ENCODE assay signal across 25 cellular contexts in the genomic region with DNA sequence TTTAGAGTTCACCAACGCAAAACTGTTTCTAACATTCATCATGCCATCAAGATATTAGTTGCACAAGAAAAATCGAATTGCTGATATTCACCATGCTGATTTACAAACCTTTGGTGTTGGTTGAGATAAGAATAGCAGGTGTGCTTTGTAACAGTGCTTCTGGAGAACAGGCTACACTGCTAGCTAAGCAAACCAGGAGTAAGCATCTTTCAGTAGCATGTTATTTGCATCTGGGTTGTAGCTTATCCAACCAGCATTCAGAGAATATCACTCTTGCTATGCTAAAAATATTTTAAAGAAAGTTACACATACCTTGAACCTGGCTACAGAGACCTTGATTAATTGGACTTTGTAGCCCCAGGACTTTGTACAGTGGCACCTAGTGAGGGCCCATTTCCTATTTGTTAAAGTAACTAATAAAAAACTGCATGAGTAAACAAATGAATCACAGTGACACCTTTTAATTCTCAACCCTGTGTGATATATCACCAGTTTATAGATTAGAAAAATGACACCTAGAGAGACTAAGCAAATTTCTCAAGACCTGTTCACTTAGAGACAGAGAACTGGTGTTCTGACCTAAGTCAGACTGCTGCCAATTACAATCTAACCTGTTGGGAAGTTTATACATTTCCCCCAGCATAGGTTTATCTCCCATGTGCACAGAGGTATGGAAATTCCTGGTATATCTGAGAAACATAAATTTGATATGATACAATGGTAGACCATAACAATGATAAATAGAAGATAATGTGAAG.
DNase-seq lines count a peak whose midpoint lies in the region; ATAC-seq and TF ChIP-seq lines count a peak whose summit lies in the region.
"Had no signal": no experiment of that assay in that cellular context is flagged by ENCODE, and none has a peak within 500 bp of the region (broad histone marks: within the 10 kb centered on the region; RNA-seq: fewer than 3 reads in every experiment).

No MANE protein-coding gene starts in this region.

- H3K27me3 Mint-ChIP-seq in Calu3 (ENCODE audit: unreplicated experiment): no peaks in the 10 kb centered on the region

- CTCF ChIA-PET in Calu3 (lab: Charles Lee): no interaction called here

- H3K9me2 ChIP-seq in hepatocyte (replicated peaks; ENCODE audit: insufficient read depth): no peaks in the 10 kb centered on the region

- H3K4me1 Mint-ChIP-seq in Calu3 (ENCODE audit: low read depth, unreplicated experiment): peaks cover 23% of the 10 kb centered on the region

- H3K36me3 ChIP-seq in hepatocyte (replicated peaks; ENCODE audit: insufficient read depth, low read depth): no peaks in the 10 kb centered on the region
- H3K36me3 ChIP-seq: SJSA1 had no signal

- H3K4me3 ChIP-seq in hepatocyte: no peak overlapping the region
- H3K4me3 ChIP-seq: SJSA1 had no signal

- no peaks in the 10 kb centered on the region for H3K79me2 ChIP-seq in hepatocyte

- ATAC-seq in GM18870 (IDR thresholded peaks at IDR 0.05; ENCODE audit: unreplicated experiment): no peak
- ATAC-seq: CD8-positive, alpha-beta T cell; Right ventricle myocardium inferior had no signal

- intact Hi-C loops in Calu3 (cut with micrococcal nuclease; ENCODE audit: unreplicated experiment): loop anchor here (2.0 kb wide), 1 partner anchor 14 kb away; no protein-coding TSS in a partner anchor

- no peak overlapping the region for H3K27ac ChIP-seq in hepatocyte
- H3K27ac ChIP-seq: HL-60, SJSA1 had no signal

- peaks cover 8% of the 10 kb centered on the region for H3K4me1 ChIP-seq in hepatocyte (ENCODE audit: insufficient read depth)
- H3K4me1 ChIP-seq: SJSA1 had no signal

- no peaks in the 10 kb centered on the region for H4K20me1 ChIP-seq in hepatocyte (ENCODE audit: insufficient read depth, poor library complexity, severe bottlenecking)

- no peaks in the 10 kb centered on the region for H3K27me3 ChIP-seq in hepatocyte
- H3K27me3 ChIP-seq: SJSA1 had no signal

- 65% methylated on average over 2 of the region's 2 CpGs for WGBS in hepatocyte (ENCODE audit: low lambda C conversion rate, missing lambda C conversion rate)

- TF ChIP-seq CTCF in Calu3 (IDR thresholded peaks at IDR 0.05; ENCODE audit: unreplicated experiment) (no peak), hepatocyte (IDR thresholded peaks at IDR 0.05; ENCODE audit: poor library complexity) (no peak)

- no peaks in the 10 kb centered on the region for H3K9me3 ChIP-seq in hepatocyte (ENCODE audit: low read depth)
- H3K9me3 ChIP-seq: SJSA1 had no signal

- H3K9me3 Mint-ChIP-seq in Calu3 (ENCODE audit: low read depth, unreplicated experiment): no peaks in the 10 kb centered on the region

- no peak overlapping the region for H3K27ac Mint-ChIP-seq in Calu3 (ENCODE audit: unreplicated experiment)
- H3K27ac Mint-ChIP-seq: CD8-positive, alpha-beta T cell; HFFc6 had no signal

- BruUV-seq in Calu3 (replicated peaks; lab: Mats Ljungman, UMichigan): no TSS peak

- H3K4me2 ChIP-seq in hepatocyte: no peak overlapping the region

- peak; percentile 1 for DNase-seq in Calu3
- peak; percentile 54 for DNase-seq in NCI-H146 (lab: John Stamatoyannopoulos, UW)
- DNase-seq in hepatocyte (ENCODE audit: low spot score): peak; percentile 34
- DNase-seq in mucosa of gallbladder (ENCODE audit: low spot score): peak; percentile 53
- DNase-seq in cortex of kidney (lab: John Stamatoyannopoulos, UW): no peak
- DNase-seq in NOMO-1 treated with dmso at 0.1 percent for 144 hours (lab: John Stamatoyannopoulos, UW; ENCODE audit: unreplicated experiment): no peak
- DNase-seq in NCI-H2196 treated with DMSO at 0.1 percent for 48 hours (lab: John Stamatoyannopoulos, UW; ENCODE audit: unreplicated experiment): no peak
- DNase-seq: AML-193; C1 segment of cervical spinal cord; CD8-positive, alpha-beta T cell; DMS53; GF-D8; HFFc6; KG1; MV-4-11; NCI-H1417 treated with DMSO at 0.1 percent for 48 hours; NCI-H1930; NCI-H226; NCI-H510A treated with DMSO at 0.1 percent for 48 hours; NCI-H774; OCI-M1 had no signal

- no peak overlapping the region for H2AFZ ChIP-seq in hepatocyte

- no peaks in the 10 kb centered on the region for H3K36me3 Mint-ChIP-seq in Calu3 (ENCODE audit: insufficient read depth, unreplicated experiment)
- H3K36me3 Mint-ChIP-seq: CD8-positive, alpha-beta T cell had no signal

- H3K4me3 Mint-ChIP-seq in Calu3 (ENCODE audit: low read depth, unreplicated experiment): no peak overlapping the region
- H3K4me3 Mint-ChIP-seq: CD8-positive, alpha-beta T cell; HFFc6 had no signal

Comparison
In these comparisons a context has a peak if more than half of its experiments do, and no peak if none do; other contexts are left out.
1. DNase-seq: peak in Calu3 (single experiment), NCI-H146 (single experiment), hepatocyte (single experiment) and mucosa of gallbladder (single experiment); none in cortex of kidney (single experiment), NOMO-1 treated with dmso at 0.1 percent for 144 hours (single experiment) and NCI-H2196 treated with DMSO at 0.1 percent for 48 hours (single experiment).